ENCODE assay signal across 9 cellular contexts in genomic region chr15:72375501-72375845, GRCh38. TPM values are rescaled to one million over a fixed set of nuclear protein-coding genes. Genes with fewer than 3 reads are reported as not detected.
DNase-seq lines count a peak whose midpoint lies in the region; ATAC-seq, FAIRE-seq and TF ChIP-seq lines count a peak whose summit lies in the region.
"Had no signal": no experiment of that assay in that cellular context is flagged by ENCODE, and none has a peak within 500 bp of the region (broad histone marks: within the 10 kb centered on the region; RNA-seq: fewer than 3 reads in every experiment).

No MANE protein-coding gene starts in this region.

- intact Hi-C loops in Calu3 (cut with micrococcal nuclease; ENCODE audit: unreplicated experiment): loop anchor here (5.0 kb wide), 1 partner anchor 87 kb away; no protein-coding TSS in a partner anchor

- FAIRE-seq in astrocyte (lab: Jason Lieb, UNC): no peak

- no peaks in the 10 kb centered on the region for H3K9me3 ChIP-seq in astrocyte (ENCODE audit: insufficient read depth, low read depth, low read length)

- H3K27ac ChIP-seq in HL-60 (replicated peaks): peak overlapping the region; percentile 92
- peak overlapping the region; percentile 83 for H3K27ac ChIP-seq in astrocyte (ENCODE audit: low read depth, low read length)

- peaks cover 12% of the 10 kb centered on the region for H3K27me3 Mint-ChIP-seq in Calu3 (ENCODE audit: unreplicated experiment)
- no peaks in the 10 kb centered on the region for H3K27me3 Mint-ChIP-seq in astrocyte (ENCODE audit: low read depth, unreplicated experiment)
- H3K27me3 Mint-ChIP-seq in stimulated activated naive B cell treated with anti-CD40 and anti-IgM and Interleukin-4, amounts not matched to agents 10 μg/mL and 1 μg/mL and 100 μg/mL, for 72 hours: no peaks in the 10 kb centered on the region

- peaks cover 18% of the 10 kb centered on the region for H4K20me1 ChIP-seq in astrocyte (ENCODE audit: insufficient read depth, low read length)

- H3K9ac ChIP-seq in astrocyte (ENCODE audit: low read length): peak overlapping the region; percentile 95

- H2AFZ ChIP-seq in astrocyte (ENCODE audit: low read depth, low read length): peak overlapping the region; percentile 100

- TF ChIP-seq CTCF in Calu3 (IDR thresholded peaks at IDR 0.05; ENCODE audit: unreplicated experiment) (no peak), HL-60 (IDR thresholded peaks at IDR 0.05; ENCODE audit: insufficient read depth, low read length) (no peak), astrocyte (IDR thresholded peaks at IDR 0.05; ENCODE audit: insufficient read depth, low read depth, low read length) (no peak)

- H3K27ac Mint-ChIP-seq in Calu3 (ENCODE audit: unreplicated experiment) (peak overlapping the region; percentile 90), astrocyte (ENCODE audit: unreplicated experiment) (peak overlapping the region; percentile 95)
- H3K27ac Mint-ChIP-seq in stimulated activated naive B cell treated with anti-CD40 and anti-IgM and Interleukin-4, amounts not matched to agents 10 μg/mL and 1 μg/mL and 100 μg/mL, for 72 hours: peak overlapping the region; percentile 99

- peaks cover 6% of the 10 kb centered on the region for H3K4me1 ChIP-seq in astrocyte (ENCODE audit: insufficient read depth, low read length)

- TSS peak; percentile 57 for BruUV-seq in Calu3 (replicated peaks; lab: Mats Ljungman, UMichigan)

- peaks cover 24% of the 10 kb centered on the region for H3K4me1 Mint-ChIP-seq in Calu3 (ENCODE audit: low read depth, unreplicated experiment)
- peaks cover 13% of the 10 kb centered on the region for H3K4me1 Mint-ChIP-seq in astrocyte (ENCODE audit: low read depth, unreplicated experiment)
- peaks cover 38 to 64% of the 10 kb centered on the region in 2 donors for H3K4me1 Mint-ChIP-seq in stimulated activated naive B cell treated with anti-CD40 and anti-IgM and Interleukin-4, amounts not matched to agents 10 μg/mL and 1 μg/mL and 100 μg/mL, for 72 hours

- H3K27me3 ChIP-seq in HL-60 (ENCODE audit: insufficient read depth, poor library complexity, severe bottlenecking) (no peaks in the 10 kb centered on the region), astrocyte (ENCODE audit: insufficient read depth, low read length) (peaks cover 5% of the 10 kb centered on the region)

- H3K4me3 ChIP-seq in HL-60 (replicated peaks; ENCODE audit: insufficient read depth, low read length) (peak overlapping the region; percentile 89), astrocyte (ENCODE audit: insufficient read depth, low read depth, low read length) (peak overlapping the region; percentile 90)

- H3K4me3 Mint-ChIP-seq in Calu3 (ENCODE audit: low read depth, unreplicated experiment) (peak overlapping the region; percentile 85), astrocyte (ENCODE audit: unreplicated experiment) (peak overlapping the region; percentile 97)
- peak overlapping the region; percentile 95 to 97 for H3K4me3 Mint-ChIP-seq in stimulated activated naive B cell treated with anti-CD40 and anti-IgM and Interleukin-4, amounts not matched to agents 10 μg/mL and 1 μg/mL and 100 μg/mL, for 72 hours

- H3K36me3 Mint-ChIP-seq in Calu3 (ENCODE audit: insufficient read depth, unreplicated experiment) (peaks cover 22% of the 10 kb centered on the region), astrocyte (ENCODE audit: low read depth, unreplicated experiment) (no peaks in the 10 kb centered on the region)
- H3K36me3 Mint-ChIP-seq in stimulated activated naive B cell treated with anti-CD40 and anti-IgM and Interleukin-4, amounts not matched to agents 10 μg/mL and 1 μg/mL and 100 μg/mL, for 72 hours: peaks cover 11 to 33% of the 10 kb centered on the region in 2 donors

- H3K36me3 ChIP-seq in astrocyte (ENCODE audit: insufficient read depth, low read length): no peaks in the 10 kb centered on the region

- no peaks in the 10 kb centered on the region for H3K9me3 Mint-ChIP-seq in Calu3 (ENCODE audit: low read depth, unreplicated experiment)
- no peaks in the 10 kb centered on the region for H3K9me3 Mint-ChIP-seq in astrocyte (ENCODE audit: unreplicated experiment)
- no peaks in the 10 kb centered on the region for H3K9me3 Mint-ChIP-seq in stimulated activated naive B cell treated with anti-CD40 and anti-IgM and Interleukin-4, amounts not matched to agents 10 μg/mL and 1 μg/mL and 100 μg/mL, for 72 hours

- ATAC-seq in GM21423 (IDR thresholded peaks at IDR 0.05; ENCODE audit: unreplicated experiment): peak; percentile 42
- peak; percentile 63 to 67 for ATAC-seq in stimulated activated naive B cell treated with anti-CD40 and anti-IgM and Interleukin-4, amounts not matched to agents 10 μg/mL and 1 μg/mL and 100 μg/mL, for 72 hours (replicated peaks)
- ATAC-seq in GM18520 (IDR thresholded peaks at IDR 0.05; ENCODE audit: unreplicated experiment): no peak

- peak; percentile 58 for DNase-seq in Calu3
- DNase-seq in HL-60 (ENCODE audit: low read depth in 1 of 2, low spot score in 1 of 2): peak in 1 of 2 experiments; percentile 57
- no peak for DNase-seq in astrocyte (ENCODE audit: low read depth)
- DNase-seq in iris pigment epithelial cell (ENCODE audit: low read depth): peak; percentile 9
- DNase-seq in stimulated activated naive B cell treated with anti-CD40 and anti-IgM and Interleukin-4, amounts not matched to agents 10 μg/mL and 1 μg/mL and 100 μg/mL, for 72 hours: no peak
- no peak for DNase-seq in GOT3 (lab: John Stamatoyannopoulos, UW)

- H3K79me2 ChIP-seq in astrocyte (ENCODE audit: insufficient read depth, low read length): peaks cover 45% of the 10 kb centered on the region

- peak overlapping the region; percentile 98 for H3K4me2 ChIP-seq in astrocyte (ENCODE audit: low read length)

- CTCF ChIA-PET in Calu3 (lab: Charles Lee): interaction anchor here (1.1 kb wide), 1 partner anchor 9 kb away, joined by 3 read pairs; no protein-coding TSS in a partner anchor

RNA-seq across cellular contexts. Expression of gene HEXA, which starts 0.3 kb away (rescaled TPM):
- 129 and 145 TPM in 2 replicates for total RNA-seq in Calu3 (2022)
- 145 and 178 TPM in 2 replicates for total RNA-seq in astrocyte

RNA-seq across cellular contexts. Expression of gene TMEM202, which starts 22.6 kb away (rescaled TPM):
- total RNA-seq in Calu3 (2022) (not detected in 2 replicates), astrocyte (not detected in 2 replicates)
- total RNA-seq: T-helper 1 cell treated with Interleukin-12 subunit alpha and Interleukin-12 subunit beta and Interleukin-4 antibody, amounts not matched to agents 30 ng/mL and 1 ng/mL, for 36 hours had no signal

RNA-seq across cellular contexts. Expression of gene CELF6, which starts 55.5 kb away (rescaled TPM):
- total RNA-seq in Calu3 (2022): 0.19 and 0.42 TPM in 2 replicates
- total RNA-seq in astrocyte: 0.41 TPM in 1 of 2 replicates, not detected in the other

Comparison
In these comparisons a context has a peak if more than half of its experiments do, and no peak if none do; other contexts are left out.
1. DNase-seq: peak in Calu3 (single experiment) and iris pigment epithelial cell (single experiment); none in astrocyte (single experiment), stimulated activated naive B cell treated with anti-CD40 and anti-IgM and Interleukin-4, amounts not matched to agents 10 μg/mL and 1 μg/mL and 100 μg/mL, for 72 hours (single experiment) and GOT3 (single experiment).
2. Peak in every context shown above with its lines, with median percentiles within 50 percentile points of each other: H3K27ac Mint-ChIP-seq and H3K4me3 Mint-ChIP-seq.